Comparison of ENCODE assay signal across 2 cellular contexts in the genomic region with DNA sequence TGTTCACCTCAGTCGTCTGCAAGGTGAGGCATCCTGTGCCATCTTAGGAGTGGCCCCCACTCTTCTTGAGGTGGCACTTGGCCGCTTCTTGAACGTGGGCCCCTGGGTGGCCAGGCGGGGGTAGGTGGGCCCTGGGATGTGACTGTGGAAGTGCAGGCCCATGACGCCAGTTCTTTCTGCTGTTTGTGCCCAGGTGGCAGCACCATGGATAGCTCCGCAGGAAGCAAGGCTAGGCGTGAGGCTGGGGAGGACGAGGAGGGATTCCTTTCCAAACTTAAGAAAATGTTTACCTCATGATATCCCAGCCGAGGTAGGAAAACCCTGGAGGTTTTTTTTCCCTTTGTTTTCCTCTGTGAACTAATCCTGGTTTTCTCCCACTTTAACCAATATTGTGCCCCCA.
TF ChIP-seq lines count a peak whose summit lies in the region.

No MANE protein-coding gene starts in this region.

TF ChIP-seq in A549, 52 proteins besides CTCF, POLR2A, EP300 and RAD21:
- TF ChIP-seq RNF2 (IDR thresholded peaks at IDR 0.05; ENCODE audit: borderline replicate concordance, low read depth) (no peak), ZSCAN20 (CRISPR knock-in tag; IDR thresholded peaks at IDR 0.05) (no peak), JUNB (IDR thresholded peaks at IDR 0.05) (no peak), TFCP2L1 (CRISPR knock-in tag; IDR thresholded peaks at IDR 0.05) (no peak), HES2 (IDR thresholded peaks at IDR 0.05) (no peak), TP53 (CRISPR knock-in tag; IDR thresholded peaks at IDR 0.05) (no peak), REST (IDR thresholded peaks at IDR 0.05) (peak; percentile 82), KDM1A (IDR thresholded peaks at IDR 0.05; ENCODE audit: low read depth) (no peak)

TF ChIP-seq in GM12878, 131 proteins besides CTCF, POLR2A, EP300 and RAD21:
- TF ChIP-seq BMI1 (IDR thresholded peaks at IDR 0.05; ENCODE audit: borderline replicate concordance) (no peak), BCL11A (IDR thresholded peaks at IDR 0.05; ENCODE audit: low read depth, low read length) (no peak), ZNF207 (IDR thresholded peaks at IDR 0.05; ENCODE audit: borderline replicate concordance) (no peak), REST (IDR thresholded peaks at IDR 0.05; ENCODE audit: low read depth, low read length) (peak; percentile 70), BRCA1 (IDR thresholded peaks at IDR 0.05; ENCODE audit: low read depth, low read length) (no peak), MXI1 (IDR thresholded peaks at IDR 0.05; ENCODE audit: low read depth, low read length) (no peak)
